ENCODE assay signal across 8 cellular contexts in the genomic region with DNA sequence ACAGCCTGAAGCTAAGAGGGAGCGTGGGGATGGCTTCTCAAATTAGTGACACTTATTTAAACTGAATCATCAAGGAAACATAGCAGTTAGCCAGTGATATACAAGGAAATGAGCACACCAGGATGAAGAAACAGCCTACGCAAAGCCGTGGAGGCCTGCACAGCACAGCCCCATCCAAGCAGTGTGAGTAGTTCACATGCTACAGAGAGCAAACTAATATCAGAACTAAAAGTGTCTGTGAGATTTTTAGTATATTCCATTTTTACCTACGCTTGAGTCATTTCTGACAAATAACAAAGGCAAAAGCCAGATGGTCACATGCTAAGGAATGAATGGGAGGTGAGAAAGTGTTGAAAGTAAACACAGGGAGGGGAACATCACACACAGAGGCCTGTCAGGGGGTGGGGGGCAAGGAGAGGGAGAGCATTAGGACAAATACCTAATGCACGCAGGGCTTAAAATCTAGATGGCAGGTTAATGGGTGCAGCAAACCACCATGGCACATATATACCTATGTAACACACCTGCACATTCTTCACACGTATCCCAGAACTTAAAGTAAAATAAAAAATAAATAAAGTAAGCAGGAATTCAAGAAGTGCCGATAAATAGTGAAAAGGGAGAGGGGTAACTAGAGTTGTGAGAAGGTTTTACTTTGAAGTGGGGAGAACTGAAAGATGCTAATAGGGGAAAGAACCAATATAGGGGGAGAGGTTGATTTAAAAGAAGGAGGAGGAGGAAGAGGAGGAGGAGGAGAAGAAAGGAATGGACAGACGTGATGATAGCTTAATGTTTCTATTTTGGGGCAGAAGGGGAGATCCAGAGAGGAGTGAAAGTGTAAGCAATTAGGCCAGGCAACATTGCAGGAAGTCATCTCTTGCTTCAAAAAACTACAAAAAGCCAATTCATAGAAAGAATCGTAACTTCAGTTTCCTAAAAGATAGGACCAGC.
A peak's percentile ranks its signal among the peaks of the same experiment; 100 is the strongest.
DNase-seq lines count a peak whose midpoint lies in the region; ATAC-seq and TF ChIP-seq lines count a peak whose summit lies in the region.

No MANE protein-coding gene starts in this region.

- no peaks in the 10 kb centered on the region for H3K4me1 ChIP-seq in ovary (ENCODE audit: insufficient read depth)
- H3K4me1 ChIP-seq in Caco-2 = no peaks in the 10 kb centered on the region

- no peaks in the 10 kb centered on the region for H3K36me3 Mint-ChIP-seq in Caco-2 (ENCODE audit: insufficient read depth, unreplicated experiment)

- H3K36me3 ChIP-seq in ovary (no peaks in the 10 kb centered on the region), Caco-2 (ENCODE audit: control insufficient read depth, insufficient read depth, low read length) (no peaks in the 10 kb centered on the region)

- WGBS in ovary, 3 donors = 68 to 72% (median 69%) methylated on average over 9 of the region's 9 CpGs

- H3K27ac ChIP-seq in ovary = no peak overlapping the region

- no peak for TF ChIP-seq CTCF in ovary (IDR thresholded peaks at IDR 0.05)
- no peak for TF ChIP-seq CTCF in GM10248 (IDR thresholded peaks at IDR 0.05; ENCODE audit: control extremely low read depth, extremely low read depth, low read depth, missing control alignments)
- TF ChIP-seq CTCF in Caco-2 (IDR thresholded peaks at IDR 0.05; ENCODE audit: insufficient read depth in 1 of 2, low read depth in 1 of 2, low read length in 1 of 2, severe bottlenecking in 1 of 2, unreplicated experiment in 1 of 2) = no peak

- CTCF ChIA-PET in GM10248 (lab: Yijun Ruan, JAX) = interaction anchor here (1.1 to 1.2 kb wide), 2 partner anchors 10 to 20 kb away, joined by 3 to 6 read pairs; no protein-coding TSS in a partner anchor
- CTCF ChIA-PET in Caco-2 (lab: Charles Lee) = no interaction called here

- no peak overlapping the region for H3K4me3 Mint-ChIP-seq in Caco-2 (ENCODE audit: unreplicated experiment)

- TF ChIP-seq POLR2A in ovary (IDR thresholded peaks at IDR 0.05) = no peak

- POLR2A ChIA-PET in GM10248 (lab: Yijun Ruan, JAX) = no interaction called here
- POLR2A ChIA-PET in Caco-2 (lab: Charles Lee) = no interaction called here

- no peak overlapping the region for H3K27ac Mint-ChIP-seq in Caco-2 (ENCODE audit: unreplicated experiment)

- H3K27me3 Mint-ChIP-seq in Caco-2 (ENCODE audit: insufficient read depth, unreplicated experiment) = peaks cover 3% of the 10 kb centered on the region

- H3K4me3 ChIP-seq in ovary (no peak overlapping the region), Caco-2 (ENCODE audit: low read depth, low read length) (no peak overlapping the region)

- intact Hi-C loops in ovary (cut with DNase I) = no loop called here
- intact Hi-C loops in Caco-2 (cut with micrococcal nuclease; ENCODE audit: unreplicated experiment) = no loop called here

- H3K27me3 ChIP-seq in ovary (no peaks in the 10 kb centered on the region), Caco-2 (replicated peaks; ENCODE audit: control insufficient read depth, insufficient read depth, low read length) (no peaks in the 10 kb centered on the region)

- H3K9me3 ChIP-seq in ovary = no peaks in the 10 kb centered on the region
- no peaks in the 10 kb centered on the region for H3K9me3 ChIP-seq in Caco-2

- no TSS peak for BruUV-seq in Caco-2 (replicated peaks; lab: Mats Ljungman, UMichigan)

- no peaks in the 10 kb centered on the region for H3K9me3 Mint-ChIP-seq in Caco-2 (ENCODE audit: unreplicated experiment)

- no peak for TF ChIP-seq EP300 in ovary (IDR thresholded peaks at IDR 0.05)

- H3K4me1 Mint-ChIP-seq in Caco-2 (ENCODE audit: low read depth, unreplicated experiment) = no peaks in the 10 kb centered on the region

- DNase-seq in activated T-cell treated with anti-CD3 and anti-CD28 coated beads for 24 hours (ENCODE audit: low read depth) (peak; percentile 44), activated T-cell treated with anti-CD3 and anti-CD28 coated beads for 4 hours (no peak), ovary (no peak), GM10248 (ENCODE audit: extremely low spot score) (no peak), Caco-2 (no peak)
- DNase-seq in activated T-cell treated with anti-CD3 and anti-CD28 coated beads, Interleukin-2, amount 50 U/mL, for 48 hours = peak; percentile 73 to 77
- peak; percentile 58 to 60 for DNase-seq in stimulated activated CD8-positive, alpha-beta memory T cell treated with anti-CD3 and anti-CD28 coated beads, Interleukin-15, amount 100 ng/mL, for 48 hours (ENCODE audit: low read depth in 2 of 2)

- ATAC-seq in HG03139 (IDR thresholded peaks at IDR 0.05; ENCODE audit: unreplicated experiment) = peak; percentile 94

Comparison
In these comparisons a context has a peak if more than half of its experiments do, and no peak if none do; other contexts are left out.
1. DNase-seq: peak in activated T-cell treated with anti-CD3 and anti-CD28 coated beads for 24 hours (single experiment), activated T-cell treated with anti-CD3 and anti-CD28 coated beads, Interleukin-2, amount 50 U/mL, for 48 hours (2 of 2) and stimulated activated CD8-positive, alpha-beta memory T cell treated with anti-CD3 and anti-CD28 coated beads, Interleukin-15, amount 100 ng/mL, for 48 hours (2 of 2); none in activated T-cell treated with anti-CD3 and anti-CD28 coated beads for 4 hours (single experiment), ovary (0 of 5), GM10248 (single experiment) and Caco-2 (0 of 2).